Comparison of ENCODE assay signal across 32 cellular contexts in the genomic region with DNA sequence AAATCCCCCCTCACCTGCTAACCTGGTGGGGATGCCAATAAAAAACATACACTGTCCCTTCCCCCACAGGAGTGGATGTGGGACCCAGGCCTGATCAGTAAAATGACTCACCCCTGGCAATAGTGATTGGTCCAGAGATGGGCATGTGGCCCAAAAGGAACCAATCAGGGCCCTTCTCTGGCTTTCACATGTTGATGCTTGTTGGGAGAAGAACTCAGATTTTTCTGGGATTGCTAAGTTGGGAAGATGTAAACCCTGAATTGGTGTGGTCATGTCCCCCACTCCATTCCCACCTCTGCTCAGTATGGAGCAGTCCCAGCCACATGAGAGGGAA. TPM values are rescaled to one million over a fixed set of nuclear protein-coding genes. Genes with fewer than 3 reads are reported as not detected.
"Had no signal": no experiment of that assay in that cellular context is flagged by ENCODE, and none has a peak within 500 bp of the region (broad histone marks: within the 10 kb centered on the region; RNA-seq: fewer than 3 reads in every experiment).

No MANE protein-coding gene starts in this region.

- H2AFZ ChIP-seq: hepatocyte had no signal

- H3K36me3 ChIP-seq: colonic mucosa, esophagus squamous epithelium, gastroesophageal sphincter, heart left ventricle, left ventricle myocardium inferior, lower lobe of right lung had no signal

- DNase-seq: colonic mucosa; cortex of kidney; effector CD8-positive, alpha-beta T cell; effector memory CD8-positive, alpha-beta T cell; endodermal cell; erythroblast; esophagus squamous epithelium; foreskin fibroblast; immature natural killer cell; islet precursor cell; kidney; kidney glomerular epithelial cell; left colon; left ventricle myocardium inferior; lower lobe of right lung; mesenchymal stem cell; mucosa of descending colon; naive B cell had no signal

- H3K27ac ChIP-seq: colonic mucosa, epithelial cell of prostate, esophagus squamous epithelium, gastroesophageal sphincter, heart left ventricle, hepatocyte, left ventricle myocardium inferior, lower lobe of right lung had no signal

- H3K9me3 ChIP-seq: colonic mucosa, lower lobe of right lung, mucosa of descending colon had no signal

- H3K79me2 ChIP-seq: hepatocyte had no signal

- FAIRE-seq: endometrium, frontal cortex, kidney had no signal

- H3K4me1 ChIP-seq: colonic mucosa, esophagus squamous epithelium, gastroesophageal sphincter, heart left ventricle, lower lobe of right lung had no signal

- H3K27me3 ChIP-seq: colonic mucosa, gastroesophageal sphincter, heart left ventricle, hepatocyte had no signal

- ATAC-seq: effector memory CD8-positive, alpha-beta T cell; esophagus mucosa; gastroesophageal sphincter; left colon; left lobe of liver; lower lobe of right lung; mucosa of descending colon had no signal

- H3K4me3 ChIP-seq: colonic mucosa, esophagus squamous epithelium, gastroesophageal sphincter, heart left ventricle, hepatocyte, left ventricle myocardium inferior, lower lobe of right lung, mucosa of descending colon had no signal

- H3K4me2 ChIP-seq: hepatocyte had no signal

RNA-seq across cellular contexts. Expression of a gene that starts 43.6 kb away (rescaled TPM):
- total RNA-seq: dermis microvascular lymphatic vessel endothelial cell, endodermal cell, gastroesophageal sphincter, heart left ventricle, hepatocyte, kidney, left lobe of liver, left ventricle myocardium inferior, lower leg skin, lower lobe of right lung, lung microvascular endothelial cell, mesenteric fat pad, mesothelial cell of epicardium, myocyte had no signal
- polyA plus RNA-seq: heart left ventricle, immature natural killer cell had no signal
